26 cellular contexts compared by ENCODE assay signal in the genomic region with DNA sequence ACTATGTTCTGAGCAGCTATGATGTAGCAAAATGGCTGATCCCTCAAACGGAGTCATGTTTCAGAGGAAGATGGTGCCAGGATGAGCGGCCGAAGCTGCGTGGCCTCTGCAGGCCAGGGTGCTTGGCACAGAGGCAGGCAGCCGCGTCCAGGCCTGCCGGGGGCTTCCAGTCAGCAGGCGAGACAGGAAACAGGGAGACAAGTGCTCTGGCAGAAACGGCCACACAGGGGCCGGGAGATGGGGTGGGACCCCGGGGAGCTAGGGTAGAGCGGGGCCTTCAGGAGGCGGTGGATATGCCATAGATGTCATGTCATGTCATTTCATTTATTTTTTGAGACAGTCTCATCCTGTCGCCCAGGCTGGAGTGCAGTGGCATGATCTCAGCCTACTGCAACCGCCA.
"Had no signal": no experiment of that assay in that cellular context is flagged by ENCODE, and none has a peak within 500 bp of the region (broad histone marks: within the 10 kb centered on the region; RNA-seq: fewer than 3 reads in every experiment).

No MANE protein-coding gene starts in this region.

- H3K4me1 ChIP-seq: prostate gland, testis, uterus had no signal

- H3K27ac ChIP-seq: prostate gland, testis, uterus, VCaP had no signal

- H3K27ac Mint-ChIP-seq: activated naive CD4-positive, alpha-beta T cell treated with anti-CD3 and anti-CD28 coated beads, Interleukin-2, amount 10 ng/mL, durations not matched to agents 7 days and 5 days; activated naive CD8-positive, alpha-beta T cell treated with anti-CD3 and anti-CD28 coated beads, Interleukin-2, amount 10 ng/mL, durations not matched to agents 7 days and 5 days; activated T-cell treated with anti-CD3 and anti-CD28 coated beads, Interleukin-2, amount 50 U/mL, for 72 hours; dendritic cell treated with granulocyte-macrophage colony-stimulating factor and Interleukin-4, amounts not matched to agents 40 ng/mL and 50 ng/mL, for 4 days; endodermal cell had no signal

- H3K4me3 ChIP-seq: prostate gland, testis, uterus had no signal

- H3K27me3 ChIP-seq: testis, uterus had no signal

- DNase-seq: activated CD4-positive, alpha-beta T cell treated with anti-CD3 and anti-CD28 coated beads, Interleukin-2, amount 50 U/mL, for 1 hour; activated gamma-delta T cell; activated naive CD4-positive, alpha-beta T cell treated with anti-CD3 and anti-CD28 coated beads, Interleukin-2, amount 10 ng/mL, durations not matched to agents 7 days and 5 days; activated naive CD8-positive, alpha-beta T cell treated with anti-CD3 and anti-CD28 coated beads, Interleukin-2, amount 10 ng/mL, durations not matched to agents 7 days and 5 days; activated T-cell treated with anti-CD3 and anti-CD28 coated beads for 4 hours; activated T-cell treated with anti-CD3 and anti-CD28 coated beads, Interleukin-2, amount 50 U/mL, for 72 hours; central memory CD4-positive, alpha-beta T cell; endodermal cell; hippocampal formation; kidney; left colon; midbrain; naive thymus-derived CD4-positive, alpha-beta T cell; retina; stimulated activated CD4-positive, alpha-beta T cell treated with anti-CD3 and anti-CD28 coated beads, Interleukin-2, amount 100 ng/mL, for 48 hours; stimulated activated naive CD8-positive, alpha-beta T cell treated with anti-CD3 and anti-CD28 coated beads, Interleukin-15, Interleukin-2, amounts not matched to agents 100 U/mL and 50 U/mL, for 24 hours; T-helper 9 cell; testis; trophoblast cell; uterus had no signal

- ATAC-seq: activated CD4-positive, CD25-positive, alpha-beta regulatory T cell treated with anti-CD3 and anti-CD28 coated beads, Interleukin-2, amount 50 U/mL, for 24 hours; activated T-cell treated with anti-CD3 and anti-CD28 coated beads, Interleukin-2, amount 50 U/mL, for 72 hours; esophagus mucosa; left colon; naive thymus-derived CD4-positive, alpha-beta T cell; stimulated activated naive CD8-positive, alpha-beta T cell treated with anti-CD3 and anti-CD28 coated beads, Interleukin-15, Interleukin-2, amounts not matched to agents 100 U/mL and 50 U/mL, for 24 hours had no signal

- H3K27me3 Mint-ChIP-seq: activated naive CD4-positive, alpha-beta T cell treated with anti-CD3 and anti-CD28 coated beads, Interleukin-2, amount 10 ng/mL, durations not matched to agents 7 days and 5 days; activated naive CD8-positive, alpha-beta T cell treated with anti-CD3 and anti-CD28 coated beads, Interleukin-2, amount 10 ng/mL, durations not matched to agents 7 days and 5 days; dendritic cell treated with granulocyte-macrophage colony-stimulating factor and Interleukin-4, amounts not matched to agents 40 ng/mL and 50 ng/mL, for 4 days; naive thymus-derived CD4-positive, alpha-beta T cell had no signal

- H3K4me1 Mint-ChIP-seq: activated naive CD4-positive, alpha-beta T cell treated with anti-CD3 and anti-CD28 coated beads, Interleukin-2, amount 10 ng/mL, durations not matched to agents 7 days and 5 days; endodermal cell; neural crest cell had no signal

- H3K36me3 ChIP-seq: prostate gland, uterus had no signal

- H3K9me3 Mint-ChIP-seq: activated naive CD8-positive, alpha-beta T cell treated with anti-CD3 and anti-CD28 coated beads, Interleukin-2, amount 10 ng/mL, durations not matched to agents 7 days and 5 days; dendritic cell treated with granulocyte-macrophage colony-stimulating factor and Interleukin-4, amounts not matched to agents 40 ng/mL and 50 ng/mL, for 4 days had no signal

- H3K9me3 ChIP-seq: prostate gland, testis, uterus had no signal

- H3K4me3 Mint-ChIP-seq: activated naive CD4-positive, alpha-beta T cell treated with anti-CD3 and anti-CD28 coated beads, Interleukin-2, amount 10 ng/mL, durations not matched to agents 7 days and 5 days; activated naive CD8-positive, alpha-beta T cell treated with anti-CD3 and anti-CD28 coated beads, Interleukin-2, amount 10 ng/mL, durations not matched to agents 7 days and 5 days; activated T-cell treated with anti-CD3 and anti-CD28 coated beads, Interleukin-2, amount 50 U/mL, for 72 hours; dendritic cell treated with granulocyte-macrophage colony-stimulating factor and Interleukin-4, amounts not matched to agents 40 ng/mL and 50 ng/mL, for 4 days; endodermal cell; naive thymus-derived CD4-positive, alpha-beta T cell; neural crest cell had no signal
